Comparison of ENCODE assay signal across 9 cellular contexts in genomic region chr2:157439792-157440186, GRCh38. TPM values are rescaled to one million over a fixed set of nuclear protein-coding genes. Genes with fewer than 3 reads are reported as not detected.
A peak's percentile ranks its signal among the peaks of the same experiment; 100 is the strongest.
DNase-seq lines count a peak whose midpoint lies in the region; ATAC-seq and TF ChIP-seq lines count a peak whose summit lies in the region.
"Had no signal": no experiment of that assay in that cellular context is flagged by ENCODE, and none has a peak within 500 bp of the region (broad histone marks: within the 10 kb centered on the region; RNA-seq: fewer than 3 reads in every experiment).

No MANE protein-coding gene starts in this region.

- H3K27me3 Mint-ChIP-seq in T-helper 17 cell (no peaks in the 10 kb centered on the region), mesothelial cell of epicardium (ENCODE audit: low read depth) (peaks cover 6% of the 10 kb centered on the region)
- H3K27me3 Mint-ChIP-seq in naive thymus-derived CD4-positive, alpha-beta T cell = no peaks in the 10 kb centered on the region

- H3K36me3 ChIP-seq in naive thymus-derived CD4-positive, alpha-beta T cell (ENCODE audit: control insufficient read depth in 2 of 3, insufficient read depth in 3 of 3, low read length in 3 of 3) = peaks cover 11 to 46% (median 11%) of the 10 kb centered on the region in 3 experiments

- H3K4me3 ChIP-seq in naive thymus-derived CD4-positive, alpha-beta T cell (ENCODE audit: low read length) = peak overlapping the region; percentile 97

- TF ChIP-seq CTCF in mesothelial cell of epicardium (IDR thresholded peaks at IDR 0.05; ENCODE audit: unreplicated experiment) = no peak

- POLR2A ChIA-PET in naive thymus-derived CD4-positive, alpha-beta T cell (lab: Charles Lee) = interaction anchor here (0.6 to 27.4 kb wide), 18 partner anchors 9 to 459 kb away, joined by 3 to 810 read pairs (median 4); partner anchors contain the start of gene ERMN

- H3K9me3 ChIP-seq in T-helper 17 cell (ENCODE audit: control insufficient read depth, low read length, poor library complexity, severe bottlenecking) = peaks cover 3% of the 10 kb centered on the region
- H3K9me3 ChIP-seq in naive thymus-derived CD4-positive, alpha-beta T cell (ENCODE audit: control insufficient read depth in 2 of 3, low read length in 3 of 3) = no peaks in the 10 kb centered on the region

- H3K27ac Mint-ChIP-seq in T-helper 17 cell (peak overlapping the region; percentile 100), mesothelial cell of epicardium (no peak overlapping the region)
- H3K27ac Mint-ChIP-seq in naive thymus-derived CD4-positive, alpha-beta T cell = peak overlapping the region; percentile 95 to 100 (median 98)

- H3K9me3 Mint-ChIP-seq in naive thymus-derived CD4-positive, alpha-beta T cell = peaks cover 0 to 6% (median 0%) of the 10 kb centered on the region in 11 donors
- no peaks in the 10 kb centered on the region for H3K9me3 Mint-ChIP-seq in mesothelial cell of epicardium

- peak; percentile 35 for ATAC-seq in HG03025 (IDR thresholded peaks at IDR 0.05; ENCODE audit: low FRiP score, unreplicated experiment)
- ATAC-seq in T-helper 17 cell = peak; percentile 10
- peak; percentile 31 for ATAC-seq in naive thymus-derived CD4-positive, alpha-beta T cell

- H3K27ac ChIP-seq in naive thymus-derived CD4-positive, alpha-beta T cell (ENCODE audit: low read depth, low read length) = peak overlapping the region; percentile 89
- H3K27ac ChIP-seq: 22Rv1 had no signal

- H3K4me1 Mint-ChIP-seq in T-helper 17 cell (peaks cover 51% of the 10 kb centered on the region), mesothelial cell of epicardium (peaks cover 11% of the 10 kb centered on the region)
- peaks cover 7 to 40% (median 21%) of the 10 kb centered on the region in 7 donors for H3K4me1 Mint-ChIP-seq in naive thymus-derived CD4-positive, alpha-beta T cell

- DNase-seq in SIG-M5 treated with dmso at 0.1 percent for 504 hours (lab: John Stamatoyannopoulos, UW; ENCODE audit: unreplicated experiment) = peak; percentile 31
- no peak for DNase-seq in SIG-M5 (lab: John Stamatoyannopoulos, UW)
- no peak for DNase-seq in T-helper 17 cell
- DNase-seq in naive thymus-derived CD4-positive, alpha-beta T cell = peak in 3 of 9 donors; percentile 17 to 60 (median 41)
- DNase-seq in DMS79 treated with DMSO at 0.1 percent for 48 hours (lab: John Stamatoyannopoulos, UW) = no peak
- no peak for DNase-seq in mesothelial cell of epicardium (ENCODE audit: low spot score in 2 of 2, unreplicated experiment in 2 of 2)
- DNase-seq in epidermal melanocyte (ENCODE audit: insufficient read length, low spot score) = no peak

- CTCF ChIA-PET in naive thymus-derived CD4-positive, alpha-beta T cell (lab: Charles Lee) = interaction anchor here (0.9 to 9.2 kb wide), 9 partner anchors 9 to 112 kb away, joined by 3 to 80 read pairs (median 5); partner anchors contain the start of gene ERMN

- H3K4me3 Mint-ChIP-seq in T-helper 17 cell = peak overlapping the region; percentile 99
- H3K4me3 Mint-ChIP-seq in naive thymus-derived CD4-positive, alpha-beta T cell = peak overlapping the region; percentile 92 to 100 (median 97)
- H3K4me3 Mint-ChIP-seq in mesothelial cell of epicardium = no peak overlapping the region

- H3K4me1 ChIP-seq in naive thymus-derived CD4-positive, alpha-beta T cell (ENCODE audit: control insufficient read depth in 2 of 2, insufficient read depth in 2 of 2, low read length in 2 of 2) = peaks cover 0 to 12% of the 10 kb centered on the region in 2 donors

- H3K36me3 Mint-ChIP-seq in T-helper 17 cell (ENCODE audit: low read depth) (peaks cover 39% of the 10 kb centered on the region), mesothelial cell of epicardium (no peaks in the 10 kb centered on the region)
- H3K36me3 Mint-ChIP-seq in naive thymus-derived CD4-positive, alpha-beta T cell = peaks cover 50 to 84% (median 79%) of the 10 kb centered on the region in 5 donors

- intact Hi-C loops in naive thymus-derived CD4-positive, alpha-beta T cell (cut with micrococcal nuclease) = loop anchor here (1.0 to 10.0 kb wide), 9 partner anchors 13 to 1107 kb away; partner anchors contain the start of genes NR4A2 (in 2 of the 2), ACVR1 (in 1 of the 2), ACVR1C (in 1 of the 2) and CCDC148 (in 1 of the 2)

- no peaks in the 10 kb centered on the region for H3K27me3 ChIP-seq in naive thymus-derived CD4-positive, alpha-beta T cell (ENCODE audit: control insufficient read depth in 2 of 2, insufficient read depth in 2 of 2, low read length in 2 of 2)

RNA-seq across cellular contexts. Expression of gene CYTIP, which starts 4.1 kb away (rescaled TPM):
- total RNA-seq in T-helper 17 cell = 100 to 1,000 TPM; 286 to 294 TPM
- 100 to 1,000 TPM; 290 to 406 (median 363) TPM for total RNA-seq in naive thymus-derived CD4-positive, alpha-beta T cell
- polyA plus RNA-seq in naive thymus-derived CD4-positive, alpha-beta T cell = 100 to 1,000 TPM; 170 to 270 TPM
- total RNA-seq in mesothelial cell of epicardium = 0.38 TPM in 1 of 3 replicates, not detected in the others

Comparison
In these comparisons a context has a peak if more than half of its experiments do, and no peak if none do; other contexts are left out.
1. RNA of gene CYTIP, which starts 4.1 kb away (total RNA-seq): 290 to 406 TPM in naive thymus-derived CD4-positive, alpha-beta T cell and 286 to 294 TPM in T-helper 17 cell; 0.38 TPM in mesothelial cell of epicardium; every median in the first group is over 100 times any median in the second.
2. Peak in every context shown above with its lines, with median percentiles within 50 percentile points of each other: ATAC-seq.